In the genomic region with DNA sequence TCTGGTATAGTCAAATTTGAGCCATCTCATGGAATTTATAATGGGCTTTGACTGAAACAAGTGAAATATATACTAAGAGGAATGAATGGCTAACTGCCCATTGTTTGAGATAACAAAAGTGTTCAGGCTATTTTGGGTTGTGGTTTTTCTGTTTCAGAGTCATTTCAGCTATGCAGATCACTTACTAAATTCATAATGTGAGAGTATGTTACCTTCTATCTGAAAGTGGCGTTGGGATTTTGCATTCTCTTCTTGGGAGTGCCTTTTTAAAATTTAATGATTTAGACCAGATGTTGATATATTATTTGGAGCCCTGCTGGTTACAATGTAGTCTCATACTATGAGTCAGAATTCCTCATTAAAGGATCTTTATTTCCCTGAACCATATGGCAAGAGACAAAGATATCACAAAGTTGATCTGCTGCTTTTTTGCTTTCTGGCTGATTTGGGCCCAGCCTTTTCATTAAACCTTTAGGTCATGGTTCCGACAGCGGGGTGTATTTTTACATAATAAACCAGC, we compare ENCODE assay signal across 8 cellular contexts. TPM values are rescaled to one million over a fixed set of nuclear protein-coding genes. Genes with fewer than 3 reads are reported as not detected.
DNase-seq lines count a peak whose midpoint lies in the region; ATAC-seq and TF ChIP-seq lines count a peak whose summit lies in the region.

No MANE protein-coding gene starts in this region.

- H3K27me3 ChIP-seq in SJSA1 (replicated peaks) (no peaks in the 10 kb centered on the region), dorsolateral prefrontal cortex (no peaks in the 10 kb centered on the region), Peyer's patch (no peaks in the 10 kb centered on the region)

- no peak for TF ChIP-seq POLR2A in Peyer's patch (IDR thresholded peaks at IDR 0.05)

- no peaks in the 10 kb centered on the region for H3K27me3 Mint-ChIP-seq in mesothelial cell of epicardium (ENCODE audit: low read depth)

- H3K27ac Mint-ChIP-seq in mesothelial cell of epicardium: peak overlapping the region; percentile 82

- intact Hi-C loops in dorsolateral prefrontal cortex (cut with DNase I): no loop called here

- TF ChIP-seq CTCF in GM12864 (IDR thresholded peaks at IDR 0.05; ENCODE audit: low read depth, low read length, missing control alignments): no peak
- TF ChIP-seq CTCF in mesothelial cell of epicardium (IDR thresholded peaks at IDR 0.05; ENCODE audit: unreplicated experiment): no peak
- TF ChIP-seq CTCF in dorsolateral prefrontal cortex (IDR thresholded peaks at IDR 0.05 in 54 of 56, conservative IDR thresholded peaks at IDR 0.05 in 2 of 56; ENCODE audit: low read depth in 1 of 56, partially characterized antibody in 56 of 56): no peak
- TF ChIP-seq CTCF in Peyer's patch (IDR thresholded peaks at IDR 0.05): no peak

- peak; percentile 80 for ATAC-seq in HG02870 (IDR thresholded peaks at IDR 0.05; ENCODE audit: unreplicated experiment)

- no peaks in the 10 kb centered on the region for H3K9me3 ChIP-seq in SJSA1 (replicated peaks)
- H3K9me3 ChIP-seq in Peyer's patch: no peaks in the 10 kb centered on the region

- peaks cover 62% of the 10 kb centered on the region for H3K36me3 ChIP-seq in SJSA1
- H3K36me3 ChIP-seq in Peyer's patch: no peaks in the 10 kb centered on the region

- no peak overlapping the region for H3K4me3 Mint-ChIP-seq in mesothelial cell of epicardium

- peaks cover 2% of the 10 kb centered on the region for H3K36me3 Mint-ChIP-seq in mesothelial cell of epicardium

- H3K27ac ChIP-seq in SJSA1 (peak overlapping the region; percentile 69), dorsolateral prefrontal cortex (peak overlapping the region in 1 of 59 donors; percentile 4), Peyer's patch (no peak overlapping the region)

- no peaks in the 10 kb centered on the region for H3K9me3 Mint-ChIP-seq in mesothelial cell of epicardium

- H3K4me3 ChIP-seq in GM12864 (ENCODE audit: low read depth, low read length) (no peak overlapping the region), SJSA1 (no peak overlapping the region), dorsolateral prefrontal cortex (peak overlapping the region in 1 of 59 donors; percentile 1), Peyer's patch (no peak overlapping the region)

- peak; percentile 34 for DNase-seq in GM12864 (ENCODE audit: low read depth)
- DNase-seq in SJSA1 (ENCODE audit: low read depth in 1 of 2, low spot score in 2 of 2): peak; percentile 51 to 90
- DNase-seq in mesothelial cell of epicardium (ENCODE audit: low spot score in 2 of 2, unreplicated experiment in 2 of 2): no peak
- DNase-seq in dorsolateral prefrontal cortex: no peak
- no peak for DNase-seq in occipital lobe (lab: John Stamatoyannopoulos, UW)
- no peak for DNase-seq in effector CD4-positive, alpha-beta T cell
- no peak for DNase-seq in Peyer's patch

- H3K4me1 Mint-ChIP-seq in mesothelial cell of epicardium: peaks cover 47% of the 10 kb centered on the region

- H3K4me1 ChIP-seq in SJSA1 (replicated peaks): peaks cover 89% of the 10 kb centered on the region
- H3K4me1 ChIP-seq in Peyer's patch: peaks cover 0 to 10% (median 0%) of the 10 kb centered on the region in 4 donors

RNA-seq across cellular contexts. Expression of a gene that starts 10.4 kb away (rescaled TPM):
- total RNA-seq in SJSA1 (2014; rRNA removed; shearing (Covaris generic)): 313 and 378 TPM in 2 replicates
- total RNA-seq in mesothelial cell of epicardium (129 to 132 TPM (median 131 TPM) in 3 replicates), dorsolateral prefrontal cortex (10 to 100 TPM; 16.0 to 62.1 (median 29.9) TPM), occipital lobe (17.8 TPM), Peyer's patch (100 to 1,000 TPM in 1 of 4 donors, 10 to 100 TPM in 3; 36.3 to 103 (median 61.4) TPM)

Comparison
In these comparisons a context has a peak if more than half of its experiments do, and no peak if none do; other contexts are left out.
1. DNase-seq: peak in GM12864 (single experiment) and SJSA1 (2 of 2); none in mesothelial cell of epicardium (0 of 2), dorsolateral prefrontal cortex (0 of 10), occipital lobe (single experiment), effector CD4-positive, alpha-beta T cell (single experiment) and Peyer's patch (0 of 3).